ENCODE assay signal across 20 cellular contexts in the genomic region with DNA sequence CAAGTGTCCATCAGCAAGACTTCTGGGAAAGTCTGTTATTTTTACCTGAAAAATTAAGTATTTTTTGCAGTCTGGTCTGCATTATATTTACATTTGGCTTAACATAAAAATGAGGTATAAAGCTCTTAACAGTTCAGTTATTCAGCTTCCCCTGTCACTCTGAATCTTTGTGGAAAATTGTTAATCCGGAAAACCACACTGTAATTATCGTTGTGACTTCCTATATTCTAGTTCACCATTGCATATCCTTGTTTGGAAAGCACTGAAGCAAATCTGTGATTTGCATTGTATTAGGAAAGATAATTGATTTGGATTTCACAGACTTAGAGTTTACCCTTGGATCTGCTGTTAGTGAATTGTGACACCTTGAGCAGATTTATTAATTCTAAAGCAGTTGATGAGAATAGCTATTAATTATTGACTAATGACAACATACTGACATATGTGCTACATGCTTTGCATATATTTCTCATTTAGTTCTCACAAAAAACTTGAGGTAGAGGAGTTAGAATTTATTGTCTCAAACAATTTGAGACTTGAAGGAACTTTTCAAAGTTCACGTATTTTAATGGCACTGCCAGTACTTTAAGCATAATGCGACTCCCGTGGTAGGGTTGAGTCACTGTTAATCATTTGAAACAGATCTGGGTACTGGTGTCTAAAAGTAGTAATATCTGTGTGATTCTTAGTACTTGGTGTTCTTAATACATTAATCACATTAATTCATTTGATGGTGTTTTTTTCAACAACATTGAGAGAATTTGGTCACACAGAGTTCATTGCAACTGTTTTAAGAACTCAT.
DNase-seq lines count a peak whose midpoint lies in the region; TF ChIP-seq lines count a peak whose summit lies in the region.
"Had no signal": no experiment of that assay in that cellular context is flagged by ENCODE, and none has a peak within 500 bp of the region (broad histone marks: within the 10 kb centered on the region; RNA-seq: fewer than 3 reads in every experiment).

No MANE protein-coding gene starts in this region.

- TF ChIP-seq CTCF in DOHH2 (IDR thresholded peaks at IDR 0.05; ENCODE audit: low read depth, low read length, poor library complexity, severe bottlenecking): no peak
- TF ChIP-seq CTCF in epithelial cell of esophagus (IDR thresholded peaks at IDR 0.05; ENCODE audit: insufficient read depth, low read depth, low read length, missing control alignments): no peak
- TF ChIP-seq CTCF in RWPE1 (conservative IDR thresholded peaks at IDR 0.05; ENCODE audit: low read depth): no peak
- no peak for TF ChIP-seq CTCF in hepatocyte (IDR thresholded peaks at IDR 0.05; ENCODE audit: poor library complexity)

- WGBS in hepatocyte (ENCODE audit: low lambda C conversion rate, missing lambda C conversion rate): 94% methylated on average over 5 of the region's 5 CpGs

- H3K27ac ChIP-seq in DOHH2 (ENCODE audit: low read depth, low read length) (no peak overlapping the region), RWPE1 (no peak overlapping the region), hepatocyte (no peak overlapping the region)
- H3K27ac ChIP-seq: pancreas, sigmoid colon, upper lobe of right lung had no signal

- DNase-seq in NCI-H1048 (lab: John Stamatoyannopoulos, UW) (peak; percentile 20), epithelial cell of esophagus (ENCODE audit: low read depth) (peak; percentile 6), lung microvascular endothelial cell (ENCODE audit: low read depth in 2 of 2) (peak; percentile 5 to 39), RWPE1 (ENCODE audit: low spot score) (no peak), posterior vena cava (ENCODE audit: low spot score) (no peak), hepatocyte (ENCODE audit: low spot score) (no peak)
- DNase-seq in stimulated activated CD4-positive, alpha-beta T cell treated with anti-CD3 and anti-CD28 coated beads, Interleukin-12 subunit alpha, Interleukin-12 subunit beta, amount 100 ng/mL, for 4 hours: no peak
- DNase-seq: activated CD4-positive, alpha-beta T cell treated with anti-CD3 and anti-CD28 coated beads for 48 hours; activated CD8-positive, alpha-beta memory T cell treated with anti-CD3 and anti-CD28 coated beads, Interleukin-2, amount 10 ng/mL, durations not matched to agents 7 days and 5 days; cerebellar nuclear complex; DMS 273 treated with DMSO at 0.1 percent for 48 hours; left colon; naive thymus-derived CD8-positive, alpha-beta T cell; NCI-H1694; OCI-M1; pancreas; SIG-M5; sigmoid colon; upper lobe of right lung had no signal

- H3K79me2 ChIP-seq in DOHH2 (ENCODE audit: control insufficient read depth, low read length) (no peaks in the 10 kb centered on the region), hepatocyte (no peaks in the 10 kb centered on the region)

- H3K27me3 ChIP-seq in DOHH2 (ENCODE audit: control insufficient read depth, low read length) (no peaks in the 10 kb centered on the region), hepatocyte (no peaks in the 10 kb centered on the region)
- H3K27me3 ChIP-seq: pancreas, sigmoid colon, upper lobe of right lung had no signal

- H3K36me3 ChIP-seq in DOHH2 (ENCODE audit: control insufficient read depth, low read length): peaks cover 50% of the 10 kb centered on the region
- no peaks in the 10 kb centered on the region for H3K36me3 ChIP-seq in hepatocyte (replicated peaks; ENCODE audit: insufficient read depth, low read depth)
- H3K36me3 ChIP-seq: pancreas had no signal

- H3K4me2 ChIP-seq in DOHH2 (ENCODE audit: low read length) (peak overlapping the region; percentile 0; the same call in 1 of the 2 replicates), hepatocyte (no peak overlapping the region)

- H3K4me3 ChIP-seq in DOHH2 (ENCODE audit: low read length) (no peak overlapping the region), epithelial cell of esophagus (ENCODE audit: low read length) (no peak overlapping the region), hepatocyte (no peak overlapping the region)
- H3K4me3 ChIP-seq: pancreas, sigmoid colon, upper lobe of right lung had no signal

- H3F3A ChIP-seq in DOHH2 (ENCODE audit: control insufficient read depth, insufficient read depth): 0 out of 2 replicates have a peak, but pooled peaks cover 8% of the 10 kb centered on the region

- H3K9me2 ChIP-seq in DOHH2 (replicated peaks; ENCODE audit: control insufficient read depth, low read length) (no peaks in the 10 kb centered on the region), hepatocyte (replicated peaks; ENCODE audit: insufficient read depth) (no peaks in the 10 kb centered on the region)

- no peak overlapping the region for H2AFZ ChIP-seq in hepatocyte

- intact Hi-C loops in posterior vena cava (cut with DNase I): no loop called here

- POLR2A ChIA-PET in RWPE1 (lab: Yijun Ruan, JAX; ENCODE audit: low non-redundant PET): no interaction called here

- H4K20me1 ChIP-seq in DOHH2 (ENCODE audit: control insufficient read depth, insufficient read depth, low read depth, low read length) (no peaks in the 10 kb centered on the region), hepatocyte (ENCODE audit: insufficient read depth, poor library complexity, severe bottlenecking) (no peaks in the 10 kb centered on the region)

- H3K9me3 ChIP-seq in DOHH2 (ENCODE audit: control insufficient read depth, insufficient read depth, low read length) (no peaks in the 10 kb centered on the region), hepatocyte (ENCODE audit: low read depth) (no peaks in the 10 kb centered on the region)
- H3K9me3 ChIP-seq: pancreas, sigmoid colon, upper lobe of right lung had no signal

- H3K4me1 ChIP-seq in DOHH2 (ENCODE audit: control insufficient read depth, low read length): peaks cover 31% of the 10 kb centered on the region
- H3K4me1 ChIP-seq in hepatocyte (ENCODE audit: insufficient read depth): no peaks in the 10 kb centered on the region
- H3K4me1 ChIP-seq: pancreas, sigmoid colon, upper lobe of right lung had no signal

- CTCF ChIA-PET in RWPE1 (lab: Yijun Ruan, JAX): interaction anchor here (0.9 kb wide), 1 partner anchor 25 kb away, joined by 3 read pairs; no protein-coding TSS in a partner anchor

Comparison
In these comparisons a context has a peak if more than half of its experiments do, and no peak if none do; other contexts are left out.
1. DNase-seq: peak in NCI-H1048 (single experiment), epithelial cell of esophagus (single experiment) and lung microvascular endothelial cell (2 of 2); none in RWPE1 (single experiment), posterior vena cava (single experiment), hepatocyte (single experiment) and stimulated activated CD4-positive, alpha-beta T cell treated with anti-CD3 and anti-CD28 coated beads, Interleukin-12 subunit alpha, Interleukin-12 subunit beta, amount 100 ng/mL, for 4 hours (single experiment).